ENCODE assay signal across 1 cellular context in genomic region chr20:10521068-10521834, GRCh38.
TF ChIP-seq lines count a peak whose summit lies in the region.

No MANE protein-coding gene starts in this region.

TF ChIP-seq in HEK293, 187 proteins besides CTCF, POLR2A, EP300 and RAD21 (continued from another document):
- TF ChIP-seq REST (tag by site-specific recombination; IDR thresholded peaks at IDR 0.05) (peak; percentile 39; the same call in 1 of the 2 replicates), BCL11A (tag by site-specific recombination; IDR thresholded peaks at IDR 0.05; ENCODE audit: low read depth) (peak; percentile 71; the same call in 1 of the 2 replicates), ZBTB17 (tag by site-specific recombination; IDR thresholded peaks at IDR 0.05) (peak; percentile 65; the same call in 1 of the 2 replicates), PRDM1 (tag by site-specific recombination; IDR thresholded peaks at IDR 0.05) (peak; percentile 90), ZNF600 (tag by site-specific recombination; IDR thresholded peaks at IDR 0.05) (peak; percentile 89), ZBTB21 (tag by site-specific recombination; IDR thresholded peaks at IDR 0.05) (no peak), ZEB2 (tag by site-specific recombination; IDR thresholded peaks at IDR 0.05) (0 out of 2 replicates have a peak, but pooled peaks have one; percentile 20)
